ENCODE assay signal across 9 cellular contexts in the genomic region with DNA sequence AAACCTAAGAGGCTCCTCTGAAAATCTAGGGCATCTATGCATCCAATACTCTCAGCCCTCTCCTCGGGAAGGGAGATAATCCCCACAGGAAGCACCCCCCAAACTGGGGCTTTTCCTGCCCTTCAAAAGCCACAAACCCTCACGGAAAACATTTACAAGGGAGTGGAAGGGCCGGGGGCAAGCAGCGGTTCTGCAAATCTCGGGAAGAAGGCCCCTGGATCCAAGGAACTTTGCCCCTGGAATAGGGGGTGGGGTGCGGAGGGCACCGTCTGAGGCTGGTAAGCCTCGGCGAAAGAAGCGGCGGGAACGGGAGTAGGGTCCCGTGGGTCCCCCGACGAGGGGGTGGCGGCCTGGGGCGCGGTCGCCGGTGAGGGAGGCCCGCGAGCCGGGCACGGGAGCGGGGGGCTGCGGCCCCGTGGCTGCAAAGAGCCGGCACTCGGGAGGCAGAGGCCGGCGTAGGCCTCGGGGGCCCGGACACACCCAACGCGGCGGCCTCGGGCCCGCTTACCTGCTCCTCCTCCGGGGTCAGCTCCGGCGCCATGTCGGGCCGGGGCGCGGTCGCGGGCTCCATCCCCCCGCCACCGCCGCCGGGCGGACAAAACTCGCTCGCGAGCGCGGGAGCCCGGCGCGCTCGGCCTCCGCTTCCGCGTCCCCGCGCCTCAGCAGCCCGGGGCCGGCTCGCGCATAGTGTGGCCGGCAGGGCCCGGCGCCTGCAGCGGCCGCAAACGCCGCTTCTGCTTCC. TPM values are rescaled to one million over a fixed set of nuclear protein-coding genes. Genes with fewer than 3 reads are reported as not detected.
DNase-seq lines count a peak whose midpoint lies in the region; ATAC-seq, FAIRE-seq and TF ChIP-seq lines count a peak whose summit lies in the region.
"Had no signal": no experiment of that assay in that cellular context is flagged by ENCODE, and none has a peak within 500 bp of the region (broad histone marks: within the 10 kb centered on the region; RNA-seq: fewer than 3 reads in every experiment).

No MANE protein-coding gene starts in this region.

- H3K4me1 ChIP-seq in mononuclear cell (ENCODE audit: insufficient read depth, low read length) (peaks cover 29% of the 10 kb centered on the region), transverse colon (peaks cover 0 to 28% (median 15%) of the 10 kb centered on the region in 4 donors)

- H3K9me3 ChIP-seq in mononuclear cell (ENCODE audit: low read depth, low read length) (no peaks in the 10 kb centered on the region), transverse colon (no peaks in the 10 kb centered on the region)

- DNase-seq in NCI-H146 (lab: John Stamatoyannopoulos, UW) (peak; percentile 30), NCI-H146 treated with DMSO at 0.1 percent for 48 hours (lab: John Stamatoyannopoulos, UW; ENCODE audit: unreplicated experiment) (no peak), HTR-8/SVneo (ENCODE audit: insufficient read length, low spot score) (peak; percentile 17), transverse colon (peak; percentile 44)
- DNase-seq in activated CD4-positive, alpha-beta T cell treated with anti-CD3 and anti-CD28 coated beads for 48 hours = peak; percentile 14
- DNase-seq in effector memory CD8-positive, alpha-beta T cell = peak; percentile 4 to 21 (median 19)

- H3K36me3 Mint-ChIP-seq in effector memory CD8-positive, alpha-beta T cell (ENCODE audit: insufficient read depth) = peaks cover 6% of the 10 kb centered on the region

- H3K4me3 ChIP-seq in mononuclear cell (ENCODE audit: low read length) = peak overlapping the region; percentile 91
- H3K4me3 ChIP-seq in transverse colon = peak overlapping the region; percentile 64 to 98 (median 86)

- TF ChIP-seq EP300 in transverse colon (IDR thresholded peaks at IDR 0.05; ENCODE audit: low read depth) = no peak

- FAIRE-seq in HTR-8/SVneo (lab: Jason Lieb, UNC) = no peak
- FAIRE-seq: G401.6 had no signal

- no peaks in the 10 kb centered on the region for H3K27me3 Mint-ChIP-seq in effector memory CD8-positive, alpha-beta T cell

- H3K27me3 ChIP-seq in mononuclear cell (ENCODE audit: insufficient read depth, low read length) (no peaks in the 10 kb centered on the region), transverse colon (no peaks in the 10 kb centered on the region)

- H3K36me3 ChIP-seq in transverse colon = no peaks in the 10 kb centered on the region

- H3K27ac Mint-ChIP-seq in effector memory CD8-positive, alpha-beta T cell = peak overlapping the region; percentile 94 to 97

- intact Hi-C loops in transverse colon (cut with DNase I; ENCODE audit: low total_unique reads) = loop anchor here (5.0 kb wide), 1 partner anchor 121 kb away; no protein-coding TSS in a partner anchor

- H3K4me3 Mint-ChIP-seq in effector memory CD8-positive, alpha-beta T cell = peak overlapping the region; percentile 95 to 97

- peaks cover 24 to 29% of the 10 kb centered on the region in 2 donors for H3K4me1 Mint-ChIP-seq in effector memory CD8-positive, alpha-beta T cell (ENCODE audit: low read depth in 2 of 2)

- in situ Hi-C loops in transverse colon (cut with MboI; ENCODE audit: low pct_ligation_motif_present in 1 of 4, low pct_unique_long_range_greater_than_20kb in 1 of 4, low sequenced_read_pairs in 3 of 4) = no loop called here

- no peak for TF ChIP-seq CTCF in transverse colon (IDR thresholded peaks at IDR 0.05)

- no peaks in the 10 kb centered on the region for H3K9me3 Mint-ChIP-seq in effector memory CD8-positive, alpha-beta T cell

- peak; percentile 58 for ATAC-seq in effector memory CD8-positive, alpha-beta T cell (replicated peaks)
- ATAC-seq in HG02885 (IDR thresholded peaks at IDR 0.05; ENCODE audit: poor library complexity, unreplicated experiment) = no peak

- H3K27ac ChIP-seq in transverse colon = peak overlapping the region; percentile 88 to 96 (median 94)

- TF ChIP-seq POLR2A in transverse colon (IDR thresholded peaks at IDR 0.05) = no peak

- WGBS in transverse colon (ENCODE audit: low coverage in 1 of 2), 2 donors = 1 to 3% methylated on average over 5 to 73 of the region's 77 CpGs

RNA-seq across cellular contexts. Expression of a gene that starts 0.7 kb away (rescaled TPM):
- total RNA-seq in mononuclear cell (7.2 TPM), transverse colon (10 to 100 TPM; 16.5 to 36.3 (median 29.6) TPM)

RNA-seq across cellular contexts. Expression of a gene that starts 47.1 kb away (rescaled TPM):
- total RNA-seq in mononuclear cell (10.1 TPM), transverse colon (10 to 100 TPM in 3 of 4 donors, 1 to 10 TPM in 1; 9.4 to 29.5 (median 23.2) TPM)
